ENCODE assay signal across 8 cellular contexts in genomic region chr16:67841816-67842508, GRCh38. TPM values are rescaled to one million over a fixed set of nuclear protein-coding genes. Genes with fewer than 3 reads are reported as not detected.
DNase-seq lines count a peak whose midpoint lies in the region; ATAC-seq and FAIRE-seq lines count a peak whose summit lies in the region.

THAP11 (plus strand) TSS chr16:67842320; CDS start chr16:67842555, 235 bp downstream.

- DNase-seq in Caki2 (ENCODE audit: low read depth) (peak; percentile 91), HTR-8/SVneo (ENCODE audit: insufficient read length, low spot score) (peak; percentile 93), NOMO-1 (lab: John Stamatoyannopoulos, UW; ENCODE audit: unreplicated experiment in 2 of 2) (peak; percentile 96 to 99), mesenchymal stem cell (peak; percentile 95)
- peak; percentile 85 to 92 for DNase-seq in activated CD8-positive, alpha-beta memory T cell treated with anti-CD3 and anti-CD28 coated beads for 4 hours (ENCODE audit: low read depth in 2 of 2)
- DNase-seq in effector memory CD8-positive, alpha-beta T cell, result peak; percentile 95 to 98 (median 95)
- peak; percentile 82 for DNase-seq in stimulated activated CD8-positive, alpha-beta memory T cell treated with anti-CD3 and anti-CD28 coated beads, Interleukin-12 subunit alpha, Interleukin-12 subunit beta, amount 100 ng/mL, for 24 hours (ENCODE audit: extremely low read depth)

- H3K27me3 Mint-ChIP-seq in effector memory CD8-positive, alpha-beta T cell, result no peaks in the 10 kb centered on the region

- no peak within 1 kb of the TSS for H2AK5ac ChIP-seq in mesenchymal stem cell (ENCODE audit: low read length, severe bottlenecking)

- H3K27ac Mint-ChIP-seq in effector memory CD8-positive, alpha-beta T cell, result peak within 1 kb of the TSS; percentile 93 to 95

- H3K23ac ChIP-seq in mesenchymal stem cell (ENCODE audit: low read length in 2 of 2), result peak within 1 kb of the TSS; percentile 43 to 74

- H2AFZ ChIP-seq in mesenchymal stem cell (ENCODE audit: low read depth, low read length), result peak within 1 kb of the TSS; percentile 92

- H2BK5ac ChIP-seq in mesenchymal stem cell (ENCODE audit: low read depth, low read length, poor library complexity, severe bottlenecking), result peak within 1 kb of the TSS; percentile 97

- H3K4ac ChIP-seq in mesenchymal stem cell (ENCODE audit: low read depth in 1 of 2, low read length in 2 of 2), result peak within 1 kb of the TSS; percentile 92 to 96

- peak within 1 kb of the TSS; percentile 89 to 92 for H3K4me3 ChIP-seq in mesenchymal stem cell (ENCODE audit: insufficient read depth in 1 of 2, low read depth in 1 of 2, low read length in 2 of 2)

- H3K4me2 ChIP-seq in mesenchymal stem cell (ENCODE audit: low read length, poor library complexity, severe bottlenecking), result peak within 1 kb of the TSS; percentile 70

- FAIRE-seq in HTR-8/SVneo (lab: Jason Lieb, UNC), result peak; percentile 95

- peak within 1 kb of the TSS; percentile 98 for H2BK120ac ChIP-seq in mesenchymal stem cell (ENCODE audit: low read depth, low read length)

- H3K27ac ChIP-seq in mesenchymal stem cell (ENCODE audit: low read length, poor library complexity, severe bottlenecking), result peak within 1 kb of the TSS; percentile 99

- no peaks in the 10 kb centered on the region for H3K27me3 ChIP-seq in mesenchymal stem cell (ENCODE audit: control insufficient read depth in 1 of 2, insufficient read depth in 1 of 2, low read length in 2 of 2)

- H3K14ac ChIP-seq in mesenchymal stem cell (ENCODE audit: low read length in 2 of 2), result peak within 1 kb of the TSS in 1 of 2 experiments; percentile 96

- H2BK15ac ChIP-seq in mesenchymal stem cell (ENCODE audit: low read depth, poor library complexity, severe bottlenecking), result peak within 1 kb of the TSS; percentile 99

- ATAC-seq in GM21367 (IDR thresholded peaks at IDR 0.05; ENCODE audit: unreplicated experiment), result peak; percentile 37
- ATAC-seq in effector memory CD8-positive, alpha-beta T cell (replicated peaks), result peak; percentile 55

- H3K9me3 Mint-ChIP-seq in effector memory CD8-positive, alpha-beta T cell, result no peaks in the 10 kb centered on the region

- in situ Hi-C loops in Caki2 (cut with HindIII; ENCODE audit: low pct_unique_long_range_greater_than_20kb, low sequenced_read_pairs), result no loop called here

- H4K8ac ChIP-seq in mesenchymal stem cell (ENCODE audit: low read length), result peak within 1 kb of the TSS; percentile 99

- H3K36me3 Mint-ChIP-seq in effector memory CD8-positive, alpha-beta T cell (ENCODE audit: insufficient read depth), result peaks cover 29% of the 10 kb centered on the region

- peaks cover 19% of the 10 kb centered on the region for H3K4me1 ChIP-seq in mesenchymal stem cell (ENCODE audit: control insufficient read depth, insufficient read depth, low read depth, low read length)

- H3K18ac ChIP-seq in mesenchymal stem cell (ENCODE audit: low read depth in 1 of 2, low read length in 2 of 2), result peak within 1 kb of the TSS; percentile 97 to 100

- under 1% methylated on average over 82 of the region's 83 CpGs for WGBS in mesenchymal stem cell

- peak within 1 kb of the TSS; percentile 98 for H4K91ac ChIP-seq in mesenchymal stem cell (ENCODE audit: low read length)

- H3K4me1 Mint-ChIP-seq in effector memory CD8-positive, alpha-beta T cell (ENCODE audit: low read depth in 2 of 2), result peaks cover 34 to 36% of the 10 kb centered on the region in 2 donors

- H3K36me3 ChIP-seq in mesenchymal stem cell (ENCODE audit: control insufficient read depth in 1 of 2, insufficient read depth in 2 of 2, low read depth in 1 of 2, low read length in 2 of 2), result peaks cover 4 to 9% of the 10 kb centered on the region in 2 experiments

- H3K79me1 ChIP-seq in mesenchymal stem cell (replicated peaks; ENCODE audit: low read length, poor library complexity, severe bottlenecking), result peaks cover 5% of the 10 kb centered on the region

- no peaks in the 10 kb centered on the region for H3K9me3 ChIP-seq in mesenchymal stem cell (ENCODE audit: control insufficient read depth, low read length)

- peak within 1 kb of the TSS; percentile 92 to 96 for H3K4me3 Mint-ChIP-seq in effector memory CD8-positive, alpha-beta T cell

- peak within 1 kb of the TSS; percentile 84 to 96 for H2BK12ac ChIP-seq in mesenchymal stem cell (ENCODE audit: low read length in 2 of 2)

- peak within 1 kb of the TSS; percentile 98 for H3K9ac ChIP-seq in mesenchymal stem cell (ENCODE audit: low read length)

RNA-seq across cellular contexts. Expression of gene THAP11, which starts in this region (rescaled TPM):
- 42.3 and 56.6 TPM in 2 replicates for total RNA-seq in Caki2 (2014; rRNA removed; shearing (Covaris generic); ENCODE audit: low replicate concordance)
- polyA plus RNA-seq in mesenchymal stem cell (2013, experiment 1 of 2), result 18.6 TPM
- polyA plus RNA-seq in mesenchymal stem cell (2013, experiment 2 of 2), result 17.6 TPM

Comparison
In these comparisons a context has a peak if more than half of its experiments do, and no peak if none do; other contexts are left out.
1. Peak in every context shown above with its lines: DNase-seq, ATAC-seq, H3K4me3 ChIP-seq and H3K27ac ChIP-seq.